In genomic region chr4:121908346-121908745, GRCh38 we compare ENCODE assay signal across 1 cellular context.
TF ChIP-seq lines count a peak whose summit lies in the region.

No MANE protein-coding gene starts in this region.

TF ChIP-seq in K562, 482 proteins besides CTCF, POLR2A, EP300 and RAD21 (continued from another document):
- no peak for TF ChIP-seq ZNF280A (IDR thresholded peaks at IDR 0.05; ENCODE audit: low read depth, partially characterized antibody)
TF ChIP-seq in K562: peak in this region for 2.
